26 cellular contexts compared by ENCODE assay signal in the genomic region with DNA sequence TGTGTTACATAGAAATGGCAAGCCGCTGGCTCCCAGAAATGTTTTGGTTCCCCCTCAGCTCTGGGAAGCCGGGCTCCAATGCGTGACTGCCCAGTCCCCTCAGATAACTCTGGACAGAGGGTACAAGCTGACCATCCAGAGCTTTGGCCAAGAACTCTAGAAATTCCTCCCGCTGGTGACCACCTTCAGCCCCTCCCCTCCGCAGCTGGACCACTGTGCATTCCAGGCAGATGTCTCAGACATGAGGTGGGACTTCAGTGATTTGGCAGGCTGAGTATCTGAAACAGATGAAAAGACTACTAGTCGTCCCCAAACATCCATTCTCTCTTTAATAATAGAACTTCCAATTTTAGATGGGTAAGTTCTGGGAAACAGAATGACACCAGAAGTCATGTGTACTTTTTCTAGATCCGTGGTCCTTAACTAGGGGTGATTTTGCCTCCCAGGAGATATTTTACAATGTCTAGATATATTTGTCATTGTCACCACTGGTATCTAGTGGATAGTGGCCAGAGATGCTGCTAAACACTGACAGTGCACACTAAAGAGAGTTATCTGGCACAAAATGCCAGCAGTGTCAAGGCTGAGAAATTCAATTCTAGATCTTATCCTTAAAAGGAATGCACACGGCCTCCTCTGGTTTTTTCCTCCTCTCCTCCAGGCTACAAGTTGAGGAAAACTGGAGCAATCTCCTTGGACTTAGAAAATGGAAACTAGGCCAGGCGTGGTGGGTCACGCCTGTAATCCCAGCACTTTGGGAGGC.
"Had no signal": no experiment of that assay in that cellular context is flagged by ENCODE, and none has a peak within 500 bp of the region (broad histone marks: within the 10 kb centered on the region; RNA-seq: fewer than 3 reads in every experiment).

No MANE protein-coding gene starts in this region.

- H3K4me3 ChIP-seq: gastroesophageal sphincter, heart right ventricle, testis, upper lobe of left lung had no signal

- H3K27ac ChIP-seq: epithelial cell of prostate, gastroesophageal sphincter, heart right ventricle, testis, upper lobe of left lung had no signal

- H3K36me3 Mint-ChIP-seq: activated naive CD4-positive, alpha-beta T cell treated with anti-CD3 and anti-CD28 coated beads, Interleukin-2, amount 50 U/mL, for 72 hours; memory B cell; naive thymus-derived CD4-positive, alpha-beta T cell; stimulated activated naive B cell treated with anti-CD40 and anti-IgM and Interleukin-4, amounts not matched to agents 10 μg/mL and 1 μg/mL and 100 μg/mL, for 72 hours had no signal

- H3K9me3 ChIP-seq: testis, upper lobe of left lung had no signal

- H3K27me3 ChIP-seq: gastroesophageal sphincter, heart right ventricle, testis, upper lobe of left lung had no signal

- H3K4me1 Mint-ChIP-seq: activated T-helper 17 cell treated with anti-CD3 and anti-CD28 coated beads, Interleukin-2, amount 50 U/mL, for 72 hours; endodermal cell; memory B cell; neural crest cell; stimulated activated naive B cell treated with anti-CD40 and anti-IgM and Interleukin-4, amounts not matched to agents 10 μg/mL and 1 μg/mL and 100 μg/mL, for 72 hours had no signal

- DNase-seq: activated CD8-positive, alpha-beta memory T cell treated with anti-CD3 and anti-CD28 coated beads for 24 hours; activated CD8-positive, alpha-beta memory T cell treated with anti-CD3 and anti-CD28 coated beads, Interleukin-2, amount 50 U/mL, for 4 hours; activated T-cell treated with anti-CD3 and anti-CD28 coated beads, Interleukin-2, amount 50 U/mL, for 24 hours; aorta; cortex of kidney; endodermal cell; heart right ventricle; left colon; naive thymus-derived CD4-positive, alpha-beta T cell; occipital lobe; posterior cingulate gyrus; stimulated activated CD4-positive, alpha-beta T cell treated with anti-CD3 and anti-CD28 coated beads, Interleukin-2, amount 100 ng/mL, for 48 hours; stimulated activated CD8-positive, alpha-beta memory T cell treated with anti-CD3 and anti-CD28 coated beads, Interleukin-4, amount 100 ng/mL, for 48 hours; stimulated activated naive B cell treated with anti-CD40 and anti-IgM and Interleukin-4, amounts not matched to agents 10 μg/mL and 1 μg/mL and 100 μg/mL, for 72 hours; upper lobe of left lung had no signal

- H3K4me1 ChIP-seq: gastroesophageal sphincter, heart right ventricle, upper lobe of left lung had no signal

- H3K4me3 Mint-ChIP-seq: activated T-cell treated with anti-CD3 and anti-CD28 coated beads, Interleukin-2, amount 50 U/mL, for 24 hours; activated T-helper 17 cell treated with anti-CD3 and anti-CD28 coated beads, Interleukin-2, amount 50 U/mL, for 72 hours; endodermal cell; memory B cell; naive thymus-derived CD4-positive, alpha-beta T cell; neural crest cell; stimulated activated naive B cell treated with anti-CD40 and anti-IgM and Interleukin-4, amounts not matched to agents 10 μg/mL and 1 μg/mL and 100 μg/mL, for 72 hours; T-helper 1 cell treated with Interleukin-12 subunit alpha and Interleukin-12 subunit beta and Interleukin-4 antibody, amounts not matched to agents 30 μg/mL and 1 μg/mL, for 36 hours; WTC11 had no signal

- H3K27ac Mint-ChIP-seq: activated naive CD4-positive, alpha-beta T cell treated with anti-CD3 and anti-CD28 coated beads, Interleukin-2, amount 50 U/mL, for 72 hours; activated T-cell treated with anti-CD3 and anti-CD28 coated beads, Interleukin-2, amount 50 U/mL, for 24 hours; activated T-helper 17 cell treated with anti-CD3 and anti-CD28 coated beads, Interleukin-2, amount 50 U/mL, for 72 hours; endodermal cell; memory B cell; naive thymus-derived CD4-positive, alpha-beta T cell; stimulated activated naive B cell treated with anti-CD40 and anti-IgM and Interleukin-4, amounts not matched to agents 10 μg/mL and 1 μg/mL and 100 μg/mL, for 72 hours; T-helper 1 cell treated with Interleukin-12 subunit alpha and Interleukin-12 subunit beta and Interleukin-4 antibody, amounts not matched to agents 30 μg/mL and 1 μg/mL, for 36 hours; WTC11 had no signal

- H3K36me3 ChIP-seq: gastroesophageal sphincter, heart right ventricle, upper lobe of left lung had no signal

- FAIRE-seq: bronchial epithelial cell, keratinocyte had no signal

- H3K9me3 Mint-ChIP-seq: activated naive CD4-positive, alpha-beta T cell treated with anti-CD3 and anti-CD28 coated beads, Interleukin-2, amount 50 U/mL, for 72 hours; activated T-cell treated with anti-CD3 and anti-CD28 coated beads, Interleukin-2, amount 50 U/mL, for 24 hours; activated T-helper 17 cell treated with anti-CD3 and anti-CD28 coated beads, Interleukin-2, amount 50 U/mL, for 72 hours; endodermal cell; memory B cell; stimulated activated naive B cell treated with anti-CD40 and anti-IgM and Interleukin-4, amounts not matched to agents 10 μg/mL and 1 μg/mL and 100 μg/mL, for 72 hours; T-helper 1 cell treated with Interleukin-12 subunit alpha and Interleukin-12 subunit beta and Interleukin-4 antibody, amounts not matched to agents 30 μg/mL and 1 μg/mL, for 36 hours had no signal
